In the genomic region with DNA sequence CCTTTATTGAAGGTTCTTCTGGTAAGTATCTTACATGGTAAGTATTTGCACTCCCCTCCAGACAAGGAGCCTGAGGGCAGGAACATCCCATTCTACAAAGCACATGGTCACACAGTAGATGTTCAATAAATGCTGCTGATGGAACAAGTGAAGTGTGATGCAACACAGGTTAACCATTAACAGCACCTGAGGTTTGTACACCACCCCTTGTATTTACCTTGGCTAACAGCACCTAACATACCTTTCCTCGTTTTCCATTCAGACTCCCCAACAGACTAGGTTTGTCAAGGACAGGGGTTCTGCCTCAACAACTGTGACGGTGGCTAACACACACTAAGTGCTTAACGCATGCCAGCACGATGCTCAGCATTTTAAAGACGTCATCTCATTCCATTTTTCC, we compare ENCODE assay signal across 28 cellular contexts.
DNase-seq lines count a peak whose midpoint lies in the region; ATAC-seq and TF ChIP-seq lines count a peak whose summit lies in the region.
"Had no signal": no experiment of that assay in that cellular context is flagged by ENCODE, and none has a peak within 500 bp of the region (broad histone marks: within the 10 kb centered on the region; RNA-seq: fewer than 3 reads in every experiment).

No MANE protein-coding gene starts in this region.

- H4K20me1 ChIP-seq in IMR-90 (ENCODE audit: insufficient read depth, low read length) (no peaks in the 10 kb centered on the region), hepatocyte (ENCODE audit: insufficient read depth, poor library complexity, severe bottlenecking) (no peaks in the 10 kb centered on the region)

- no peak overlapping the region for H3K9ac ChIP-seq in IMR-90 (ENCODE audit: low read depth, low read length)

- peak overlapping the region in 1 of 2 experiments; percentile 4; a peak in 1 of 4 replicates for H4K8ac ChIP-seq in IMR-90 (ENCODE audit: low read depth in 2 of 2, low read length in 2 of 2)

- no peak overlapping the region for H3K27ac Mint-ChIP-seq in activated T-helper 2 cell treated with anti-CD3 and anti-CD28 coated beads, Interferon-gamma antibody, Interleukin-2, Interleukin-4, amounts not matched to agents 10 μg/mL and 5 μg/mL and 100 μg/mL, durations not matched to agents 14 hours and 24 hours and 36 hours
- H3K27ac Mint-ChIP-seq: activated CD4-positive, alpha-beta memory T cell treated with anti-CD3 and anti-CD28 coated beads for 36 hours; activated naive CD4-positive, alpha-beta T cell treated with anti-CD3 and anti-CD28 coated beads, Interleukin-2, amount 50 U/mL, for 24 hours; activated T-helper 17 cell treated with anti-CD3 and anti-CD28 coated beads, Interleukin-2, amount 50 U/mL, for 72 hours; GM23338; stimulated activated memory B cell treated with anti-CD40 and anti-IgM and Interleukin-4, amounts not matched to agents 10 μg/mL and 1 μg/mL and 100 μg/mL, for 72 hours had no signal

- TF ChIP-seq POLR2A in IMR-90 (IDR thresholded peaks at IDR 0.05; ENCODE audit: low read depth, low read length) = no peak
- TF ChIP-seq POLR2A in vagina (IDR thresholded peaks at IDR 0.05) = no peak

- in situ Hi-C loops in IMR-90 (cut with MboI; ENCODE audit: low sequenced_read_pairs) (no loop called here), KBM-7 (cut with MboI; ENCODE audit: low pct_unique_long_range_greater_than_20kb, low sequenced_read_pairs) (no loop called here)

- H3K56ac ChIP-seq in IMR-90 (ENCODE audit: extremely low read depth, insufficient read depth, low read length) = no peak overlapping the region

- H3K4ac ChIP-seq in IMR-90 (ENCODE audit: low read depth, low read length) = peak overlapping the region; percentile 17; the same call in 1 of the 2 replicates

- dilution Hi-C loops in IMR-90 (cut with HindIII; ENCODE audit: low sequenced_read_pairs, unreplicated experiment) = no loop called here

- peaks cover 13% of the 10 kb centered on the region for H3K9me1 ChIP-seq in IMR-90 (ENCODE audit: insufficient read depth, low read length)

- 0 out of 2 replicates have a peak overlapping the region, but pooled peaks have one; percentile 1 for H4K91ac ChIP-seq in IMR-90 (ENCODE audit: insufficient read depth, low read depth, low read length)

- H3K27me3 ChIP-seq in IMR-90 (ENCODE audit: control insufficient read depth, insufficient read depth, low read length) (no peaks in the 10 kb centered on the region), hepatocyte (no peaks in the 10 kb centered on the region), vagina (no peaks in the 10 kb centered on the region)
- H3K27me3 ChIP-seq: ascending aorta, gastroesophageal sphincter had no signal

- no CpG with 5 or more reads among the region's 5 CpGs for WGBS in IMR-90 (ENCODE audit: extremely low coverage in 2 of 2, insufficient read length in 1 of 2), 2 experiments
- whole genome bisulfite sequencing in hepatocyte (ENCODE audit: low lambda C conversion rate, missing lambda C conversion rate) = 48% methylated on average over 5 of the region's 5 CpGs

- BruUV-seq in IMR-90 (replicated peaks; lab: Mats Ljungman, UMichigan) = no TSS peak

- TF ChIP-seq CTCF in IMR-90 (conservative IDR thresholded peaks at IDR 0.05; ENCODE audit: low read depth, low read length) (no peak), hepatocyte (IDR thresholded peaks at IDR 0.05; ENCODE audit: poor library complexity) (no peak), vagina (IDR thresholded peaks at IDR 0.05) (no peak)

- H3K23ac ChIP-seq in IMR-90 (ENCODE audit: low read depth, low read length) = no peak overlapping the region

- H2BK120ac ChIP-seq in IMR-90 (ENCODE audit: low read depth, low read length) = no peak overlapping the region

- intact Hi-C loops in IMR-90 (cut with micrococcal nuclease) = no loop called here
- intact Hi-C loops in activated T-helper 2 cell treated with anti-CD3 and anti-CD28 coated beads, Interferon-gamma antibody, Interleukin-2, Interleukin-4, amounts not matched to agents 10 μg/mL and 5 μg/mL and 100 μg/mL, durations not matched to agents 14 hours and 24 hours and 36 hours (cut with micrococcal nuclease) = no loop called here
- intact Hi-C loops in vagina (cut with DNase I) = no loop called here

- no peaks in the 10 kb centered on the region for H3K4me1 Mint-ChIP-seq in activated T-helper 2 cell treated with anti-CD3 and anti-CD28 coated beads, Interferon-gamma antibody, Interleukin-2, Interleukin-4, amounts not matched to agents 10 μg/mL and 5 μg/mL and 100 μg/mL, durations not matched to agents 14 hours and 24 hours and 36 hours (ENCODE audit: low read depth)
- H3K4me1 Mint-ChIP-seq: neural crest cell had no signal

- no peaks in the 10 kb centered on the region for H3K27me3 Mint-ChIP-seq in activated T-helper 2 cell treated with anti-CD3 and anti-CD28 coated beads, Interferon-gamma antibody, Interleukin-2, Interleukin-4, amounts not matched to agents 10 μg/mL and 5 μg/mL and 100 μg/mL, durations not matched to agents 14 hours and 24 hours and 36 hours (ENCODE audit: low read depth)
- H3K27me3 Mint-ChIP-seq: activated CD4-positive, alpha-beta memory T cell treated with anti-CD3 and anti-CD28 coated beads for 36 hours; activated naive CD4-positive, alpha-beta T cell treated with anti-CD3 and anti-CD28 coated beads, Interleukin-2, amount 50 U/mL, for 24 hours; activated T-helper 17 cell treated with anti-CD3 and anti-CD28 coated beads, Interleukin-2, amount 50 U/mL, for 72 hours; CD4-positive, CD25-positive, alpha-beta regulatory T cell; stimulated activated memory B cell treated with anti-CD40 and anti-IgM and Interleukin-4, amounts not matched to agents 10 μg/mL and 1 μg/mL and 100 μg/mL, for 72 hours had no signal

- no peak overlapping the region for H2BK5ac ChIP-seq in IMR-90 (ENCODE audit: low read depth, low read length, poor library complexity, severe bottlenecking)

- H3K4me2 ChIP-seq in IMR-90 (ENCODE audit: low read depth, low read length) = no peak overlapping the region
- peak overlapping the region; percentile 48 for H3K4me2 ChIP-seq in hepatocyte
- H3K4me2 ChIP-seq: GM23338, PC-9 had no signal

- peaks cover 13 to 27% of the 10 kb centered on the region in 2 experiments; a peak in 3 of 4 replicates for H3K79me1 ChIP-seq in IMR-90 (ENCODE audit: low read depth in 1 of 2, low read length in 2 of 2)

- H3K27ac ChIP-seq in IMR-90 (ENCODE audit: insufficient read depth, low read length) (no peak overlapping the region), hepatocyte (peak overlapping the region; percentile 77), vagina (no peak overlapping the region)
- H3K27ac ChIP-seq: ascending aorta, gastroesophageal sphincter, PC-9 had no signal

- H2AK5ac ChIP-seq in IMR-90 (ENCODE audit: low read depth, low read length) = peak overlapping the region; percentile 22; the same call in 1 of the 2 replicates

- H3K79me2 ChIP-seq in hepatocyte = no peaks in the 10 kb centered on the region

- CTCF ChIA-PET in IMR-90 (lab: Yijun Ruan, JAX) = no interaction called here

- no peak overlapping the region for H2AK9ac ChIP-seq in IMR-90 (replicated peaks; ENCODE audit: low read depth, low read length, poor library complexity)

- DNase-seq in COLO668 (lab: John Stamatoyannopoulos, UW; ENCODE audit: unreplicated experiment) = peak; percentile 21
- DNase-seq in IMR-90 = no peak
- DNase-seq in hepatocyte (ENCODE audit: low spot score) = peak; percentile 55
- DNase-seq in mucosa of gallbladder (ENCODE audit: low spot score) = peak; percentile 35
- DNase-seq in amygdala (lab: John Stamatoyannopoulos, UW) = no peak
- DNase-seq in activated T-helper 2 cell treated with anti-CD3 and anti-CD28 coated beads, Interferon-gamma antibody, Interleukin-2, Interleukin-4, amounts not matched to agents 10 μg/mL and 5 μg/mL and 100 μg/mL, durations not matched to agents 14 hours and 24 hours and 36 hours (ENCODE audit: low spot score) = no peak
- no peak for DNase-seq in vagina (ENCODE audit: extremely low spot score in 2 of 2)
- no peak for DNase-seq in KBM-7
- DNase-seq: 8988T; activated CD4-positive, alpha-beta memory T cell treated with anti-CD3 and anti-CD28 coated beads for 36 hours; activated CD4-positive, CD25-positive, alpha-beta regulatory T cell; activated CD8-positive, alpha-beta memory T cell treated with anti-CD3 and anti-CD28 coated beads, Interleukin-2, amount 50 U/mL, for 48 hours; CD4-positive, CD25-positive, alpha-beta regulatory T cell; NCI-H1105; NCI-H187 treated with DMSO at 0.1 percent for 48 hours; NCI-H526; NK-92 treated with Interleukin-12 subunit alpha and Interleukin-12 subunit beta, amount 100 ng/mL, for 24 hours; PC-9; SHP77; stimulated activated CD4-positive, alpha-beta T cell treated with anti-CD3 and anti-CD28 coated beads, Interleukin-4, amount 100 ng/mL, for 4 hours had no signal

- no peak for ATAC-seq in IMR-90 (ENCODE audit: low read depth)
- ATAC-seq: activated T-helper 17 cell treated with anti-CD3 and anti-CD28 coated beads, Interleukin-2, amount 50 U/mL, for 72 hours; gastroesophageal sphincter; GM23338; sciatic nerve; stimulated activated memory B cell treated with anti-CD40 and anti-IgM and Interleukin-4, amounts not matched to agents 10 μg/mL and 1 μg/mL and 100 μg/mL, for 72 hours had no signal

- H3K4me3 ChIP-seq in IMR-90 (ENCODE audit: insufficient read depth, low read depth, low read length) = no peak overlapping the region
- no peak overlapping the region for H3K4me3 ChIP-seq in hepatocyte
- H3K4me3 ChIP-seq in vagina = no peak overlapping the region
- H3K4me3 ChIP-seq: ascending aorta, gastroesophageal sphincter, GM23338, PC-9 had no signal

- no peak overlapping the region for H3K18ac ChIP-seq in IMR-90 (ENCODE audit: low read depth, low read length)

- 0 out of 2 replicates have a peak overlapping the region, but pooled peaks have one; percentile 11 for H3K14ac ChIP-seq in IMR-90 (replicated peaks; ENCODE audit: low read depth, low read length)

- no peaks in the 10 kb centered on the region for H3K9me3 ChIP-seq in IMR-90 (ENCODE audit: control insufficient read depth, insufficient read depth, low read length)
- no peaks in the 10 kb centered on the region for H3K9me3 ChIP-seq in hepatocyte (ENCODE audit: low read depth)
- no peaks in the 10 kb centered on the region for H3K9me3 ChIP-seq in vagina
- H3K9me3 ChIP-seq: ascending aorta, gastroesophageal sphincter had no signal

- no peak overlapping the region for H2BK20ac ChIP-seq in IMR-90 (ENCODE audit: low read depth, low read length)

- no peak overlapping the region for H3K4me3 Mint-ChIP-seq in activated T-helper 2 cell treated with anti-CD3 and anti-CD28 coated beads, Interferon-gamma antibody, Interleukin-2, Interleukin-4, amounts not matched to agents 10 μg/mL and 5 μg/mL and 100 μg/mL, durations not matched to agents 14 hours and 24 hours and 36 hours (ENCODE audit: low read depth)
- H3K4me3 Mint-ChIP-seq: activated CD4-positive, alpha-beta memory T cell treated with anti-CD3 and anti-CD28 coated beads for 36 hours; activated naive CD4-positive, alpha-beta T cell treated with anti-CD3 and anti-CD28 coated beads, Interleukin-2, amount 50 U/mL, for 24 hours; activated T-helper 17 cell treated with anti-CD3 and anti-CD28 coated beads, Interleukin-2, amount 50 U/mL, for 72 hours; CD4-positive, CD25-positive, alpha-beta regulatory T cell; GM23338; neural crest cell; stimulated activated memory B cell treated with anti-CD40 and anti-IgM and Interleukin-4, amounts not matched to agents 10 μg/mL and 1 μg/mL and 100 μg/mL, for 72 hours had no signal

- H3K9me3 Mint-ChIP-seq in activated T-helper 2 cell treated with anti-CD3 and anti-CD28 coated beads, Interferon-gamma antibody, Interleukin-2, Interleukin-4, amounts not matched to agents 10 μg/mL and 5 μg/mL and 100 μg/mL, durations not matched to agents 14 hours and 24 hours and 36 hours = no peaks in the 10 kb centered on the region
- H3K9me3 Mint-ChIP-seq: activated CD4-positive, alpha-beta memory T cell treated with anti-CD3 and anti-CD28 coated beads for 36 hours; activated naive CD4-positive, alpha-beta T cell treated with anti-CD3 and anti-CD28 coated beads, Interleukin-2, amount 50 U/mL, for 24 hours; activated T-helper 17 cell treated with anti-CD3 and anti-CD28 coated beads, Interleukin-2, amount 50 U/mL, for 72 hours; CD4-positive, CD25-positive, alpha-beta regulatory T cell; GM23338; neural crest cell; stimulated activated memory B cell treated with anti-CD40 and anti-IgM and Interleukin-4, amounts not matched to agents 10 μg/mL and 1 μg/mL and 100 μg/mL, for 72 hours had no signal

- H2BK15ac ChIP-seq in IMR-90 (ENCODE audit: low read depth, low read length) = no peak overlapping the region

- peaks cover 8% of the 10 kb centered on the region for H3K4me1 ChIP-seq in IMR-90 (ENCODE audit: control insufficient read depth, insufficient read depth, low read length)
- H3K4me1 ChIP-seq in hepatocyte (ENCODE audit: insufficient read depth) = peaks cover 14% of the 10 kb centered on the region
- no peaks in the 10 kb centered on the region for H3K4me1 ChIP-seq in vagina
- H3K4me1 ChIP-seq: ascending aorta had no signal

- POLR2A ChIA-PET in IMR-90 (lab: Charles Lee; ENCODE audit: unreplicated experiment) = no interaction called here

- no peak overlapping the region for H4K5ac ChIP-seq in IMR-90 (ENCODE audit: low read depth, low read length)

- no peaks in the 10 kb centered on the region for H3K36me3 Mint-ChIP-seq in activated T-helper 2 cell treated with anti-CD3 and anti-CD28 coated beads, Interferon-gamma antibody, Interleukin-2, Interleukin-4, amounts not matched to agents 10 μg/mL and 5 μg/mL and 100 μg/mL, durations not matched to agents 14 hours and 24 hours and 36 hours (ENCODE audit: low read depth)
- H3K36me3 Mint-ChIP-seq: activated CD4-positive, alpha-beta memory T cell treated with anti-CD3 and anti-CD28 coated beads for 36 hours had no signal

- H2AFZ ChIP-seq in IMR-90 (replicated peaks; ENCODE audit: low read length, poor library complexity) = no peak overlapping the region
- H2AFZ ChIP-seq in hepatocyte = no peak overlapping the region
- H2AFZ ChIP-seq: GM23338, PC-9 had no signal

- H3K9me2 ChIP-seq in hepatocyte (replicated peaks; ENCODE audit: insufficient read depth) = no peaks in the 10 kb centered on the region

- H3K36me3 ChIP-seq in IMR-90 (ENCODE audit: control insufficient read depth, insufficient read depth, low read length) (no peaks in the 10 kb centered on the region), hepatocyte (replicated peaks; ENCODE audit: insufficient read depth, low read depth) (no peaks in the 10 kb centered on the region), vagina (no peaks in the 10 kb centered on the region)
- H3K36me3 ChIP-seq: ascending aorta, gastroesophageal sphincter had no signal

- no peak for TF ChIP-seq RAD21 in IMR-90 (IDR thresholded peaks at IDR 0.05; ENCODE audit: low read length)

Comparison
In these comparisons a context has a peak if more than half of its experiments do, and no peak if none do; other contexts are left out.
1. DNase-seq: peak in COLO668 (single experiment), hepatocyte (single experiment) and mucosa of gallbladder (single experiment); none in IMR-90 (single experiment), amygdala (0 of 56), activated T-helper 2 cell treated with anti-CD3 and anti-CD28 coated beads, Interferon-gamma antibody, Interleukin-2, Interleukin-4, amounts not matched to agents 10 μg/mL and 5 μg/mL and 100 μg/mL, durations not matched to agents 14 hours and 24 hours and 36 hours (single experiment), vagina (0 of 2) and KBM-7 (single experiment).